ENCODE assay signal across 8 cellular contexts in the genomic region with DNA sequence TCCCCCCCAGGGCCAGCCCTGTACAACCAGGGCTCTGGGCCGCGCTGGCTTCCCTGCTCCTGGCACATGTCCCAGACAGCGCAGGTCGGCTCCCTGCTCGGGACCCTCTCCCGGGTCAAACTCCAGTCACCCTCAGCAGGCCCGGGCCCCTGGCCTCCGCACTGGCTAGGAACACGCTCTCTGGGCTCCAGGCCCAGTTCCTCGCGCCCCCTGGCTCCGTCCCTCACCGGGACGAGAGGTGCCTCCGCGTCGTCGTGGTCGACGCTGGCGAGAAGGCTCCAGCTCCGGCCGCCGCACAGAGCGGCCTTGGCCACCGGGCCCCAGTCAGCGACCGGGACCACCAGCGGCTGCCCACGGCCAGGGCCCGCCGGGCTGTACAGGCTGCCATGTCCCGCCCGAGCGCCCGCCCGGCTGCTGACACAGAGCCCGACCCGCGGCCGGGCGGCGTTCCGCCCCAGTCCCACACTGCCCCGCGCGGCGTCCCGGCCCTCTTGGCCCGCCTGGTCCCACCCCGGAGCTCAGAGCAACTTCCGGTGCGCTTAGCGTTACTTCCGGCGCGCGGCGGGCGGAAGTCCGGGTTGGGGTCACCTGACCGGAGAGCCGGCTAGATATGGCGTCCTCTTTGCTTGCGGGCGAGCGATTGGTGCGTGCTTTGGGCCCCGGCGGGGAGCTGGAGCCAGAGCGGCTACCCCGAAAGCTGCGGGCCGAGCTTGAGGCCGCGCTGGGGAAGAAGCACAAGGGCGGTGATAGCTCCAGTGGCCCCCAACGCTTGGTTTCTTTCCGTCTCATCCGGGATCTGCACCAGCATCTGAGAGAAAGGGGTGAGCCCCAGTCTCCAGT. TPM values are rescaled to one million over a fixed set of nuclear protein-coding genes. Genes with fewer than 3 reads are reported as not detected.
DNase-seq lines count a peak whose midpoint lies in the region; TF ChIP-seq lines count a peak whose summit lies in the region.

A gene with protein sequence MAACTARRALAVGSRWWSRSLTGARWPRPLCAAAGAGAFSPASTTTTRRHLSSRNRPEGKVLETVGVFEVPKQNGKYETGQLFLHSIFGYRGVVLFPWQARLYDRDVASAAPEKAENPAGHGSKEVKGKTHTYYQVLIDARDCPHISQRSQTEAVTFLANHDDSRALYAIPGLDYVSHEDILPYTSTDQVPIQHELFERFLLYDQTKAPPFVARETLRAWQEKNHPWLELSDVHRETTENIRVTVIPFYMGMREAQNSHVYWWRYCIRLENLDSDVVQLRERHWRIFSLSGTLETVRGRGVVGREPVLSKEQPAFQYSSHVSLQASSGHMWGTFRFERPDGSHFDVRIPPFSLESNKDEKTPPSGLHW (minus strand): TSS at position 467 of the 840 bp plus-strand sequence. CDS start 79 bp downstream, at position 388.

- TF ChIP-seq EP300 in stomach (IDR thresholded peaks at IDR 0.05) = no peak

- H3K27ac Mint-ChIP-seq in H9 (peak within 1 kb of the TSS; percentile 92 to 99 (median 96)), neural crest cell (ENCODE audit: unreplicated experiment) (peak within 1 kb of the TSS; percentile 97)

- H4K20me1 ChIP-seq in H9 (ENCODE audit: control insufficient read depth, insufficient read depth, insufficient read length) = no peaks in the 10 kb centered on the region

- no peak within 1 kb of the TSS for H4K91ac ChIP-seq in H9 (ENCODE audit: insufficient read length, low read depth, low read length)

- H3T11ph ChIP-seq in H9 (ENCODE audit: low read length) = no peak within 1 kb of the TSS

- no peak within 1 kb of the TSS for H2BK120ac ChIP-seq in H9 (ENCODE audit: low read depth, low read length, poor library complexity, severe bottlenecking)

- no CpG with 5 or more reads among the region's 80 CpGs for WGBS in H9 (ENCODE audit: extremely low coverage, insufficient read length, low lambda C conversion rate)
- 0 to 1% (median 0%) methylated on average over 13 to 80 of the region's 80 CpGs for WGBS in stomach, 5 donors

- H3K18ac ChIP-seq in H9 (ENCODE audit: insufficient read length, low read depth, low read length) = peak within 1 kb of the TSS; percentile 67

- H4K5ac ChIP-seq in H9 (ENCODE audit: insufficient read length, low read depth, low read length) = no peak within 1 kb of the TSS

- H3K4me3 ChIP-seq in MG63 = peak within 1 kb of the TSS; percentile 96
- peak within 1 kb of the TSS; percentile 86 to 100 (median 94) for H3K4me3 ChIP-seq in stomach

- H3K9me3 ChIP-seq in ES-I3 (ENCODE audit: control insufficient read depth, insufficient read depth, low read length) (no peaks in the 10 kb centered on the region), H9 (ENCODE audit: control insufficient read depth, low read depth, low read length) (no peaks in the 10 kb centered on the region), MG63 (no peaks in the 10 kb centered on the region), stomach (no peaks in the 10 kb centered on the region)

- TF ChIP-seq POLR2A in stomach (IDR thresholded peaks at IDR 0.05) = peak in 1 of 4 donors; percentile 33

- H2BK15ac ChIP-seq in H9 (ENCODE audit: low read depth, low read length) = no peak within 1 kb of the TSS

- H2AFZ ChIP-seq in H9 (ENCODE audit: low read length) = no peak within 1 kb of the TSS

- H3K36me3 Mint-ChIP-seq in H9 (ENCODE audit: insufficient read depth in 1 of 3, low read depth in 3 of 3) = peaks cover 32 to 58% (median 52%) of the 10 kb centered on the region in 3 experiments; a peak in 6 of 7 replicates
- H3K36me3 Mint-ChIP-seq in neural crest cell (ENCODE audit: low read depth) = no peaks in the 10 kb centered on the region

- H4K8ac ChIP-seq in H9 (replicated peaks; ENCODE audit: insufficient read length, low read depth, low read length) = no peak within 1 kb of the TSS

- no peak within 1 kb of the TSS for H2BK20ac ChIP-seq in H9 (ENCODE audit: low read depth, low read length, poor library complexity, severe bottlenecking)

- peak within 1 kb of the TSS; percentile 62 for H3K14ac ChIP-seq in H9 (ENCODE audit: insufficient read depth, low read length)

- no peak within 1 kb of the TSS for H2AK5ac ChIP-seq in H9 (ENCODE audit: insufficient read length, low read length)

- peaks cover 6% of the 10 kb centered on the region for H3K23me2 ChIP-seq in H9 (ENCODE audit: insufficient read length, low read depth, low read length, poor library complexity, severe bottlenecking)

- no peaks in the 10 kb centered on the region for H3K27me3 Mint-ChIP-seq in H9 (ENCODE audit: low read depth)
- no peaks in the 10 kb centered on the region for H3K27me3 Mint-ChIP-seq in neural crest cell (ENCODE audit: low read depth)

- H3K27ac ChIP-seq in H9 (ENCODE audit: insufficient read length, low read depth, low read length) (no peak within 1 kb of the TSS), stomach (peak within 1 kb of the TSS; percentile 89 to 97 (median 95))

- H3K4ac ChIP-seq in H9 (ENCODE audit: low read depth, low read length) = no peak within 1 kb of the TSS

- no peak within 1 kb of the TSS for H2BK5ac ChIP-seq in H9 (ENCODE audit: insufficient read length, low read length)

- H3K4me1 Mint-ChIP-seq in H9 (peaks cover 14 to 15% of the 10 kb centered on the region in 2 experiments), neural crest cell (peaks cover 21% of the 10 kb centered on the region)

- no peaks in the 10 kb centered on the region for H3K79me2 ChIP-seq in H9 (ENCODE audit: insufficient read depth, low read length)

- 0 out of 3 replicates have a peak, but pooled peaks have one; percentile 10 for TF ChIP-seq CTCF in H9 (conservative IDR thresholded peaks at IDR 0.05)
- TF ChIP-seq CTCF in neural crest cell (conservative IDR thresholded peaks at IDR 0.05) = no peak
- peak in 2 of 7 experiments; percentile 5 to 19 for TF ChIP-seq CTCF in stomach (IDR thresholded peaks at IDR 0.05)

- H3K36me3 ChIP-seq in ES-I3 (ENCODE audit: insufficient read depth, low read length) (peaks cover 14% of the 10 kb centered on the region), MG63 (peaks cover 50% of the 10 kb centered on the region), stomach (peaks cover 54 to 68% (median 65%) of the 10 kb centered on the region in 4 donors)

- intact Hi-C loops in stomach (cut with DNase I; ENCODE audit: low total_unique reads) = no loop called here

- H3K9ac ChIP-seq in ES-I3 (ENCODE audit: low read depth, low read length) = peak within 1 kb of the TSS; percentile 98
- peak within 1 kb of the TSS; percentile 81 for H3K9ac ChIP-seq in H9 (ENCODE audit: extremely low read depth, insufficient read length, low read length)

- no peak within 1 kb of the TSS for H3K23ac ChIP-seq in H9 (ENCODE audit: insufficient read length, low read depth, low read length)

- H3K9me3 Mint-ChIP-seq in H9 (no peaks in the 10 kb centered on the region; a peak in 1 of 5 replicates), neural crest cell (no peaks in the 10 kb centered on the region)

- peak; percentile 98 for DNase-seq in H9
- DNase-seq in MG63 = peak; percentile 98
- peak; percentile 72 for DNase-seq in SIG-M5 (lab: John Stamatoyannopoulos, UW)
- peak; percentile 97 for DNase-seq in activated gamma-delta T cell (lab: John Stamatoyannopoulos, UW)
- peak; percentile 87 for DNase-seq in fibroblast of the conjunctiva (ENCODE audit: low read depth)
- peak; percentile 89 for DNase-seq in neural crest cell (ENCODE audit: low read depth, low spot score)
- peak; percentile 97 for DNase-seq in stomach

- H3K4me2 ChIP-seq in H9 (ENCODE audit: insufficient read depth, insufficient read length, low read length) = peak within 1 kb of the TSS; percentile 91

- H3K79me1 ChIP-seq in H9 (ENCODE audit: insufficient read depth, low read depth, low read length, poor library complexity, severe bottlenecking) = peaks cover 5% of the 10 kb centered on the region

- H3K56ac ChIP-seq in H9 (ENCODE audit: insufficient read length, low read depth, low read length) = no peak within 1 kb of the TSS

- H3K4me3 Mint-ChIP-seq in H9 (peak within 1 kb of the TSS; percentile 90), neural crest cell (peak within 1 kb of the TSS; percentile 97)

- H3K27me3 ChIP-seq in H9 (ENCODE audit: insufficient read depth, low read length) (no peaks in the 10 kb centered on the region), MG63 (no peaks in the 10 kb centered on the region), stomach (no peaks in the 10 kb centered on the region)

- peaks cover 12% of the 10 kb centered on the region for H3K4me1 ChIP-seq in ES-I3 (ENCODE audit: insufficient read depth, low read length)
- H3K4me1 ChIP-seq in H9 (ENCODE audit: insufficient read depth, low read length) = no peaks in the 10 kb centered on the region
- H3K4me1 ChIP-seq in stomach = peaks cover 25 to 31% (median 28%) of the 10 kb centered on the region in 4 donors

- H2BK12ac ChIP-seq in H9 (ENCODE audit: insufficient read length, low read depth, low read length) = no peak within 1 kb of the TSS

RNA-seq across cellular contexts. Expression of the gene that starts here (rescaled TPM):
- total RNA-seq in H9 (2021) = 82.8 and 83.3 TPM in 2 replicates
- 161 and 244 TPM in 2 replicates for total RNA-seq in MG63 (2014; rRNA removed; shearing (Covaris generic); ENCODE audit: low replicate concordance)
- 75.5 and 78.2 TPM in 2 replicates for total RNA-seq in neural crest cell
- total RNA-seq in stomach = 100 to 1,000 TPM in 1 of 5 donors, 10 to 100 TPM in 4; 41.9 to 118 (median 57.6) TPM
- 10 to 100 TPM; 44.2 to 69.2 (median 63.8) TPM for polyA plus RNA-seq in stomach
